ENCODE assay signal across 1 cellular context in genomic region chr2:62556082-62556481, GRCh38.
TF ChIP-seq lines count a peak whose summit lies in the region.

No MANE protein-coding gene starts in this region.

TF ChIP-seq in HepG2, 621 proteins besides CTCF, POLR2A, EP300 and RAD21:
- no peak for TF ChIP-seq ZNF629 (CRISPR knock-in tag; conservative IDR thresholded peaks at IDR 0.05)
- TF ChIP-seq ZNF430 (CRISPR knock-in tag; IDR thresholded peaks at IDR 0.05), result no peak
- 0 out of 2 replicates have a peak, but pooled peaks have one; percentile 20 for TF ChIP-seq ZNF792 (CRISPR knock-in tag; IDR thresholded peaks at IDR 0.05)
